ENCODE assay signal across 13 cellular contexts in the genomic region with DNA sequence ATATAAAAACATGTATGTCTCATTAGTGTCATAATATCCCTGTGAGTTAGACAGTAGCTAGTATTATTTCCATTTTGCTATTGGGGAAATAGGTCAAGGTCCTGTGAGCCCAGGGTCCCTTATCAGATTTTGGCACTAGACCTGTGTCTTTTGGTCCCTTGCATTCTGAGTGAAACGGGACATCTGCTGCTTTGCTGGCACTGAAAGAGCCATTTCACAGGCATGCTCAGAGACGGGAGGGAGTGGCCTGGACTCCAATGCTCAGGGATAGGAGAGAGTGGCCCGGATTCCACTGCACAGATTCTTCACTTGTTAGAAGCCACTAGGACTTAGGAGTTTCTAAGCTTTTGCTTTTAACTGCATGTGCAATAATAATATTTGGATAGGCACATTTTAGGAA.
A peak's percentile ranks its signal among the peaks of the same experiment; 100 is the strongest.
DNase-seq lines count a peak whose midpoint lies in the region; ATAC-seq and TF ChIP-seq lines count a peak whose summit lies in the region.
"Had no signal": no experiment of that assay in that cellular context is flagged by ENCODE, and none has a peak within 500 bp of the region (broad histone marks: within the 10 kb centered on the region; RNA-seq: fewer than 3 reads in every experiment).

No MANE protein-coding gene starts in this region.

- in situ Hi-C loops in G401 (cut with HindIII; ENCODE audit: low sequenced_read_pairs), result no loop called here

- H3K4me3 Mint-ChIP-seq in chondrocyte (ENCODE audit: unreplicated experiment) (no peak overlapping the region), nephron (no peak overlapping the region)
- H3K4me3 Mint-ChIP-seq: dendritic cell treated with granulocyte-macrophage colony-stimulating factor and Interleukin-4, amounts not matched to agents 40 ng/mL and 50 ng/mL, for 4 days had no signal

- peak overlapping the region; percentile 69 for H3K27ac Mint-ChIP-seq in chondrocyte (ENCODE audit: unreplicated experiment)
- peak overlapping the region; percentile 10 to 66 (median 35) for H3K27ac Mint-ChIP-seq in nephron
- H3K27ac Mint-ChIP-seq: dendritic cell treated with granulocyte-macrophage colony-stimulating factor and Interleukin-4, amounts not matched to agents 40 ng/mL and 50 ng/mL, for 4 days had no signal

- H3K27me3 Mint-ChIP-seq in chondrocyte (ENCODE audit: low read depth) (no peaks in the 10 kb centered on the region), nephron (ENCODE audit: low read depth) (no peaks in the 10 kb centered on the region)
- H3K27me3 Mint-ChIP-seq: dendritic cell treated with granulocyte-macrophage colony-stimulating factor and Interleukin-4, amounts not matched to agents 40 ng/mL and 50 ng/mL, for 4 days had no signal

- H3K9me3 Mint-ChIP-seq in chondrocyte (ENCODE audit: low read depth) (no peaks in the 10 kb centered on the region), nephron (no peaks in the 10 kb centered on the region)
- H3K9me3 Mint-ChIP-seq: dendritic cell treated with granulocyte-macrophage colony-stimulating factor and Interleukin-4, amounts not matched to agents 40 ng/mL and 50 ng/mL, for 4 days had no signal

- H3K36me3 Mint-ChIP-seq in chondrocyte (ENCODE audit: low read depth) (peaks cover 10% of the 10 kb centered on the region), nephron (ENCODE audit: low read depth) (peaks cover 14% of the 10 kb centered on the region)

- no peak for TF ChIP-seq CTCF in chondrocyte (IDR thresholded peaks at IDR 0.05)
- no peak for TF ChIP-seq CTCF in nephron (IDR thresholded peaks at IDR 0.05; ENCODE audit: unreplicated experiment in 3 of 3)

- H3K4me1 Mint-ChIP-seq in chondrocyte (ENCODE audit: low read depth) (peaks cover 46% of the 10 kb centered on the region), nephron (peaks cover 30% of the 10 kb centered on the region)

- ATAC-seq in HG03442 (IDR thresholded peaks at IDR 0.05; ENCODE audit: unreplicated experiment), result no peak

- DNase-seq in Ammon's horn (ENCODE audit: low spot score), result peak; percentile 74
- DNase-seq in G401 (ENCODE audit: low spot score), result peak; percentile 95
- DNase-seq in chondrocyte (ENCODE audit: low spot score), result no peak
- DNase-seq in stimulated activated CD4-positive, alpha-beta T cell treated with anti-CD3 and anti-CD28 coated beads, Interleukin-4, amount 100 ng/mL, for 4 hours, result no peak
- DNase-seq in NCI-H2107 treated with DMSO at 0.1 percent for 48 hours (lab: John Stamatoyannopoulos, UW; ENCODE audit: unreplicated experiment), result no peak
- DNase-seq in NCI-H524 (lab: John Stamatoyannopoulos, UW), result no peak
- DNase-seq: activated CD4-positive, alpha-beta T cell treated with anti-CD3 and anti-CD28 coated beads, Interleukin-2, amount 50 U/mL, for 48 hours; DMS53; esophagus squamous epithelium; stimulated activated naive CD4-positive, alpha-beta T cell had no signal

Comparison
In these comparisons a context has a peak if more than half of its experiments do, and no peak if none do; other contexts are left out.
1. DNase-seq: peak in Ammon's horn (single experiment) and G401 (single experiment); none in chondrocyte (single experiment), stimulated activated CD4-positive, alpha-beta T cell treated with anti-CD3 and anti-CD28 coated beads, Interleukin-4, amount 100 ng/mL, for 4 hours (0 of 2), NCI-H2107 treated with DMSO at 0.1 percent for 48 hours (single experiment) and NCI-H524 (0 of 2).